In genomic region chr3:169744332-169745054, GRCh38 we compare ENCODE assay signal across 8 cellular contexts. TPM values are rescaled to one million over a fixed set of nuclear protein-coding genes. Genes with fewer than 3 reads are reported as not detected.
A peak's percentile ranks its signal among the peaks of the same experiment; 100 is the strongest.
DNase-seq lines count a peak whose midpoint lies in the region; ATAC-seq and TF ChIP-seq lines count a peak whose summit lies in the region.

No MANE protein-coding gene starts in this region.

- H3K27me3 Mint-ChIP-seq in Caco-2 (ENCODE audit: insufficient read depth, unreplicated experiment) (peaks cover 2% of the 10 kb centered on the region), WTC11 (ENCODE audit: low read depth) (no peaks in the 10 kb centered on the region), immature natural killer cell (ENCODE audit: low read depth in 3 of 3) (peaks cover 4 to 11% (median 5%) of the 10 kb centered on the region in 3 donors)

- no peaks in the 10 kb centered on the region for H3K36me3 ChIP-seq in Caco-2 (ENCODE audit: control insufficient read depth, insufficient read depth, low read length)
- H3K36me3 ChIP-seq in liver (ENCODE audit: control insufficient read depth in 4 of 4, insufficient read depth in 3 of 4, low read depth in 1 of 4, low read length in 3 of 4): no peaks in the 10 kb centered on the region
- H3K36me3 ChIP-seq in mucosa of descending colon (ENCODE audit: low read depth): no peaks in the 10 kb centered on the region

- CTCF ChIA-PET in Caco-2 (lab: Charles Lee): interaction anchor here (1.0 kb wide), 1 partner anchor 595 kb away, joined by 3 read pairs; no protein-coding TSS in a partner anchor
- CTCF ChIA-PET in WTC11 (lab: Charles Lee): interaction anchor here (0.5 to 2.7 kb wide), 17 partner anchors 10 to 1070 kb away, joined by 3 to 24 read pairs (median 5); no protein-coding TSS in a partner anchor

- no peak overlapping the region for H3K27ac ChIP-seq in liver (ENCODE audit: low read depth in 1 of 2, low read length in 2 of 2)

- H3K4me1 Mint-ChIP-seq in Caco-2 (ENCODE audit: low read depth, unreplicated experiment): peaks cover 8% of the 10 kb centered on the region
- peaks cover 29% of the 10 kb centered on the region for H3K4me1 Mint-ChIP-seq in WTC11
- no peaks in the 10 kb centered on the region for H3K4me1 Mint-ChIP-seq in immature natural killer cell

- H3K27me3 ChIP-seq in Caco-2 (replicated peaks; ENCODE audit: control insufficient read depth, insufficient read depth, low read length) (no peaks in the 10 kb centered on the region), liver (ENCODE audit: control insufficient read depth in 4 of 4, insufficient read depth in 4 of 4, low read length in 3 of 4) (peaks cover 0 to 5% (median 0%) of the 10 kb centered on the region in 4 donors)

- H3K4me3 Mint-ChIP-seq in Caco-2 (ENCODE audit: unreplicated experiment): no peak overlapping the region
- no peak overlapping the region for H3K4me3 Mint-ChIP-seq in WTC11
- no peak overlapping the region for H3K4me3 Mint-ChIP-seq in immature natural killer cell

- ATAC-seq in WTC11 (peak; percentile 89), mucosa of descending colon (no peak)

- no peak overlapping the region for H3K9ac ChIP-seq in liver (ENCODE audit: low read depth in 1 of 2, low read length in 2 of 2)

- H3K4me3 ChIP-seq in Caco-2 (ENCODE audit: low read depth, low read length) (no peak overlapping the region), liver (ENCODE audit: low read depth in 1 of 3, low read length in 3 of 3) (no peak overlapping the region), mucosa of descending colon (no peak overlapping the region)

- intact Hi-C loops in Caco-2 (cut with micrococcal nuclease; ENCODE audit: unreplicated experiment) (loop anchor here (1.0 to 2.0 kb wide), 2 partner anchors 75 to 612 kb away; no protein-coding TSS in a partner anchor), mucosa of descending colon (cut with DNase I, micrococcal nuclease) (no loop called here)

- POLR2A ChIA-PET in Caco-2 (lab: Charles Lee) (no interaction called here), WTC11 (lab: Charles Lee) (no interaction called here)

- DNase-seq in Caco-2: no peak
- peak; percentile 59 for DNase-seq in HT1080 (ENCODE audit: low read depth)
- no peak for DNase-seq in WTC11 (ENCODE audit: low spot score)
- no peak for DNase-seq in immature natural killer cell
- DNase-seq in activated CD4-positive, alpha-beta T cell treated with anti-CD3 and anti-CD28 coated beads, Interleukin-2, amount 50 U/mL, for 1 hour: no peak
- DNase-seq in mucosa of descending colon: no peak
- DNase-seq in NCI-H187 treated with DMSO at 0.1 percent for 48 hours (lab: John Stamatoyannopoulos, UW): no peak

- H3K9me3 ChIP-seq in Caco-2 (no peaks in the 10 kb centered on the region), liver (ENCODE audit: control insufficient read depth in 4 of 4, low read length in 3 of 4) (no peaks in the 10 kb centered on the region), mucosa of descending colon (no peaks in the 10 kb centered on the region)

- no TSS peak for BruUV-seq in Caco-2 (replicated peaks; lab: Mats Ljungman, UMichigan)

- H3K36me3 Mint-ChIP-seq in Caco-2 (ENCODE audit: insufficient read depth, unreplicated experiment): no peaks in the 10 kb centered on the region
- H3K36me3 Mint-ChIP-seq in WTC11: no peaks in the 10 kb centered on the region
- H3K36me3 Mint-ChIP-seq in immature natural killer cell: no peaks in the 10 kb centered on the region

- H3K9me3 Mint-ChIP-seq in Caco-2 (ENCODE audit: unreplicated experiment): no peaks in the 10 kb centered on the region
- no peaks in the 10 kb centered on the region for H3K9me3 Mint-ChIP-seq in WTC11
- no peaks in the 10 kb centered on the region for H3K9me3 Mint-ChIP-seq in immature natural killer cell

- H3K27ac Mint-ChIP-seq in Caco-2 (ENCODE audit: unreplicated experiment) (no peak overlapping the region), WTC11 (no peak overlapping the region), immature natural killer cell (no peak overlapping the region)

- TF ChIP-seq CTCF in Caco-2 (IDR thresholded peaks at IDR 0.05; ENCODE audit: insufficient read depth in 1 of 2, low read depth in 1 of 2, low read length in 1 of 2, severe bottlenecking in 1 of 2, unreplicated experiment in 1 of 2) (peak; percentile 30 to 31), WTC11 (IDR thresholded peaks at IDR 0.05) (no peak; the same call in 1 of the 2 replicates), liver (IDR thresholded peaks at IDR 0.05; ENCODE audit: low read depth, low read length, missing input control) (no peak), mucosa of descending colon (IDR thresholded peaks at IDR 0.05) (no peak)

- peak; percentile 62 to 67 for TF ChIP-seq RAD21 in liver (IDR thresholded peaks at IDR 0.05)

- 84% methylated on average over 1 of the region's 1 CpG for WGBS in liver

- peaks cover 12% of the 10 kb centered on the region; the same call in 1 of the 2 replicates for H3K4me1 ChIP-seq in Caco-2
- no peaks in the 10 kb centered on the region for H3K4me1 ChIP-seq in liver (ENCODE audit: control insufficient read depth in 4 of 4, insufficient read depth in 4 of 4, low read length in 3 of 4)
- H3K4me1 ChIP-seq in mucosa of descending colon (ENCODE audit: low read depth): no peaks in the 10 kb centered on the region

TF ChIP-seq in WTC11, 78 proteins besides CTCF, POLR2A, EP300 and RAD21 (continues in another document):
- TF ChIP-seq FOXP4 (CRISPR knock-in tag; IDR thresholded peaks at IDR 0.05) (no peak), IRF2 (CRISPR knock-in tag; IDR thresholded peaks at IDR 0.05; ENCODE audit: borderline replicate concordance, low read depth) (no peak), NR1H2 (CRISPR knock-in tag; IDR thresholded peaks at IDR 0.05) (no peak)

TF ChIP-seq in liver, 16 proteins besides CTCF, POLR2A, EP300 and RAD21 (continues in another document):
- TF ChIP-seq REST (IDR thresholded peaks at IDR 0.05) (no peak), HNF4A (conservative IDR thresholded peaks at IDR 0.05) (no peak), NR2F2 (IDR thresholded peaks at IDR 0.05) (no peak), JUND (IDR thresholded peaks at IDR 0.05) (no peak), MAX (IDR thresholded peaks at IDR 0.05) (no peak), RXRA (IDR thresholded peaks at IDR 0.05) (no peak), TAF1 (conservative IDR thresholded peaks at IDR 0.05) (no peak), ATF3 (IDR thresholded peaks at IDR 0.05) (no peak)

RNA-seq across cellular contexts. Expression of gene TERC, which starts 20.4 kb away (rescaled TPM):
- total RNA-seq in Caco-2 (2022) (17.1 and 19.0 TPM in 2 replicates), WTC11 (2021) (34.3 to 57.1 TPM (median 48.5 TPM) in 3 replicates), liver (100 to 1,000 TPM in 1 of 2 donors, 10 to 100 TPM in 1; 55.1 to 207 TPM), mucosa of descending colon (1 to 10 TPM in 2 of 3 donors, not detected in 1; 2.3 to 7.6 TPM)
- 52.4 and 143 TPM in 2 replicates for total RNA-seq in HT1080 (2014; rRNA removed; shearing (Covaris generic))
- polyA plus RNA-seq in HT1080 (2015; cell fraction: cytosol; rRNA removed): not detected in 2 replicates
- not detected in 2 replicates for polyA plus RNA-seq in HT1080 (2015; cell fraction: nucleus; rRNA removed)
- polyA plus RNA-seq in liver (under 1 TPM in 1 of 2 donors, not detected in 1; 0.85 TPM), immature natural killer cell (under 1 TPM in 1 of 3 donors, not detected in 2; 0.76 TPM)

RNA-seq across cellular contexts. Expression of gene ACTRT3, which starts 24.9 kb away (rescaled TPM):
- not detected in 2 replicates for total RNA-seq in Caco-2 (2022)
- total RNA-seq in HT1080 (2014; rRNA removed; shearing (Covaris generic)): not detected in 2 replicates
- polyA plus RNA-seq in HT1080 (2015; cell fraction: cytosol; rRNA removed): 0.06 TPM in 1 of 2 replicates, not detected in the other
- 0.11 TPM in 1 of 2 replicates, not detected in the other for polyA plus RNA-seq in HT1080 (2015; cell fraction: nucleus; rRNA removed)
- total RNA-seq in WTC11 (2021): 2.3 to 2.7 TPM (median 2.4 TPM) in 3 replicates
- 1 to 10 TPM; 1.3 to 2.3 TPM for total RNA-seq in liver
- polyA plus RNA-seq in liver: 1 to 10 TPM; 1.4 to 1.7 TPM
- polyA plus RNA-seq in immature natural killer cell: under 1 TPM; 0.42 to 0.67 (median 0.47) TPM
- 1 to 10 TPM in 2 of 3 donors, under 1 TPM in 1; 0.90 to 1.1 (median 1.0) TPM for total RNA-seq in mucosa of descending colon

RNA-seq across cellular contexts. Expression of gene MYNN, which starts 28.7 kb away (rescaled TPM):
- 9.8 and 10.6 TPM in 2 replicates for total RNA-seq in Caco-2 (2022)
- total RNA-seq in HT1080 (2014; rRNA removed; shearing (Covaris generic)): 23.1 and 23.6 TPM in 2 replicates
- 17.3 and 21.8 TPM in 2 replicates for polyA plus RNA-seq in HT1080 (2015; cell fraction: cytosol; rRNA removed)
- 39.5 and 42.2 TPM in 2 replicates for polyA plus RNA-seq in HT1080 (2015; cell fraction: nucleus; rRNA removed)
- 14.3 to 14.5 TPM (median 14.3 TPM) in 3 replicates for total RNA-seq in WTC11 (2021)
- total RNA-seq in liver: 10 to 100 TPM; 11.3 to 11.6 TPM
- polyA plus RNA-seq in liver: 1 to 10 TPM; 4.2 to 6.9 TPM
- 10 to 100 TPM; 15.1 to 24.9 (median 17.9) TPM for polyA plus RNA-seq in immature natural killer cell
- 10 to 100 TPM; 11.6 to 17.4 (median 13.7) TPM for total RNA-seq in mucosa of descending colon

Comparison
In these comparisons a context has a peak if more than half of its experiments do, and no peak if none do; other contexts are left out.
1. CTCF ChIP-seq: peak in Caco-2 (2 of 2); none in WTC11 (single experiment), liver (single experiment) and mucosa of descending colon (single experiment).